In the genomic region with DNA sequence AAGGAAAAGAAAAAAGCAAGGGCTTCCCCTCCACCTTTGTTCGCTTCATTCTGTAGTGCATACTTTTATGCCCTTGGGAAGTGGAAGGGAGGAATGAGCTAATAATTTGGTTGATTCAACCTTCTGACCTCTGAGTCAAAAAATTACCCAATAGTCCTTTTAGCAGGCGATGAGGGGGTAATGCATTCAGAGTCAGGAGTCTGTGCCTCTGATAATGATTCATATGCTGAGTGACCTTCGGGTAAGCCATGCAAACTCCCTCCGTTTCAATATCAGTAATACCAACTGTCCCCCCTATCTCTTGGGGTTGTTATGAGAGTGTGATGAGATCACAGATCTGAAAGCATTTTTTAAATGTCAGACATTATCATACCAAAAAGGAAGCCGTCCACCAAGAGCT, we compare ENCODE assay signal across 9 cellular contexts. TPM values are rescaled to one million over a fixed set of nuclear protein-coding genes. Genes with fewer than 3 reads are reported as not detected.
DNase-seq lines count a peak whose midpoint lies in the region; ATAC-seq, FAIRE-seq and TF ChIP-seq lines count a peak whose summit lies in the region.
"Had no signal": no experiment of that assay in that cellular context is flagged by ENCODE, and none has a peak within 500 bp of the region (broad histone marks: within the 10 kb centered on the region; RNA-seq: fewer than 3 reads in every experiment).

No MANE protein-coding gene starts in this region.

- H3K9me1 ChIP-seq in K562 (ENCODE audit: control insufficient read depth, insufficient read depth, low read length), result peaks cover 2% of the 10 kb centered on the region

- H3K9me3 ChIP-seq in K562 (replicated peaks; ENCODE audit: control insufficient read depth, insufficient read depth, low read depth, low read length) (no peaks in the 10 kb centered on the region), T-helper 17 cell (ENCODE audit: control insufficient read depth, low read length, poor library complexity, severe bottlenecking) (no peaks in the 10 kb centered on the region)

- H4K20me1 ChIP-seq in K562 (replicated peaks; ENCODE audit: control insufficient read depth, insufficient read depth, low read length), result no peaks in the 10 kb centered on the region

- peaks cover 0 to 25% of the 10 kb centered on the region in 2 experiments; a peak in 4 of 5 replicates for H3K4me1 ChIP-seq in K562 (replicated peaks in 1 of 2; ENCODE audit: control insufficient read depth in 2 of 2, insufficient read depth in 2 of 2, low read length in 2 of 2)

- H3K4me2 ChIP-seq in K562 (ENCODE audit: insufficient read depth, low read length), result peak overlapping the region; percentile 31; the same call in 1 of the 2 replicates

- no peaks in the 10 kb centered on the region for H3K36me3 Mint-ChIP-seq in T-helper 17 cell (ENCODE audit: low read depth)
- H3K36me3 Mint-ChIP-seq: activated naive CD4-positive, alpha-beta T cell treated with anti-CD3 and anti-CD28 coated beads, Interleukin-2, amount 50 U/mL, for 24 hours had no signal

- H3K79me2 ChIP-seq in K562 (ENCODE audit: control insufficient read depth, insufficient read depth, low read length), result no peaks in the 10 kb centered on the region

- no peak for TF ChIP-seq POLR2A in K562 (conservative IDR thresholded peaks at IDR 0.05)

- no peak overlapping the region for H3K27ac Mint-ChIP-seq in T-helper 17 cell
- H3K27ac Mint-ChIP-seq: activated naive CD4-positive, alpha-beta T cell treated with anti-CD3 and anti-CD28 coated beads, Interleukin-2, amount 50 U/mL, for 24 hours had no signal

- H3K27ac ChIP-seq in K562 (ENCODE audit: extremely low read depth, low read depth, low read length), result peak overlapping the region; percentile 45; the same call in 2 of the 3 replicates

- H3K4me3 Mint-ChIP-seq in T-helper 17 cell, result no peak overlapping the region
- H3K4me3 Mint-ChIP-seq: activated naive CD4-positive, alpha-beta T cell treated with anti-CD3 and anti-CD28 coated beads, Interleukin-2, amount 50 U/mL, for 24 hours had no signal

- peak; percentile 74 for FAIRE-seq in K562 (lab: Jason Lieb, UNC)

- ATAC-seq in GM19351 (IDR thresholded peaks at IDR 0.05; ENCODE audit: unreplicated experiment) (peak; percentile 95), HG03159 (IDR thresholded peaks at IDR 0.05; ENCODE audit: unreplicated experiment) (peak; percentile 96), K562 (peak; percentile 72), T-helper 17 cell (no peak)

- no peaks in the 10 kb centered on the region for H3K36me3 ChIP-seq in K562 (ENCODE audit: control insufficient read depth, insufficient read depth, low read length)

- H3K4me1 Mint-ChIP-seq in T-helper 17 cell, result peaks cover 4% of the 10 kb centered on the region
- H3K4me1 Mint-ChIP-seq: activated naive CD4-positive, alpha-beta T cell treated with anti-CD3 and anti-CD28 coated beads, Interleukin-2, amount 50 U/mL, for 24 hours had no signal

- in situ Hi-C loops in K562 (cut with MboI), result no loop called here

- no peak for TF ChIP-seq CTCF in K562 (IDR thresholded peaks at IDR 0.05 in 2 of 3, conservative IDR thresholded peaks at IDR 0.05 in 1 of 3; ENCODE audit: insufficient read depth in 2 of 3, low read depth in 1 of 3, low read length in 3 of 3)

- H3K9ac ChIP-seq in K562 (ENCODE audit: insufficient read depth in 1 of 2, low read depth in 2 of 2, low read length in 2 of 2), result 0 out of 4 replicates have a peak overlapping the region, but pooled peaks of 1 of the 2 experiments have one; percentile 30

- H3K27me3 ChIP-seq in K562 (ENCODE audit: control insufficient read depth in 2 of 2, insufficient read depth in 2 of 2, low read length in 2 of 2), result no peaks in the 10 kb centered on the region

- CTCF ChIA-PET in K562 (lab: Yijun Ruan, JAX; ENCODE audit: low intra/inter-chr PET ratio), result no interaction called here

- POLR2A ChIA-PET in K562 (lab: Yijun Ruan, JAX), result interaction anchor here (1.1 to 1.3 kb wide), 2 partner anchors 9 to 11 kb away, joined by 3 to 6 read pairs; no protein-coding TSS in a partner anchor

- peak; percentile 40; the same call in 1 of the 2 replicates for TF ChIP-seq EP300 in K562 (IDR thresholded peaks at IDR 0.05; ENCODE audit: low read length)

- no peak for TF ChIP-seq RAD21 in K562 (CRISPR knock-in tag; conservative IDR thresholded peaks at IDR 0.05 in 1 of 2, IDR thresholded peaks at IDR 0.05 in 1 of 2)

- 4% methylated on average over 4 of the region's 5 CpGs for WGBS in K562 (ENCODE audit: insufficient coverage, low coverage, missing lambda C conversion rate)

- intact Hi-C loops in K562 (cut with micrococcal nuclease), result loop anchor here (5.0 kb wide), 1 partner anchor 83 kb away; no protein-coding TSS in a partner anchor

- DNase-seq in AG08396 (ENCODE audit: low spot score), result peak; percentile 46
- peak; percentile 42 to 64 (median 46) for DNase-seq in K562 (ENCODE audit: extremely low read depth in 1 of 4, low spot score in 3 of 4)
- no peak for DNase-seq in amniotic stem cell (lab: John Stamatoyannopoulos, UW)
- DNase-seq in NCI-H526 (lab: John Stamatoyannopoulos, UW), result no peak
- no peak for DNase-seq in T-helper 17 cell
- DNase-seq in NCI-H2196 treated with DMSO at 0.1 percent for 48 hours (lab: John Stamatoyannopoulos, UW; ENCODE audit: unreplicated experiment), result no peak

- H3K4me3 ChIP-seq in K562, result no peak overlapping the region

- H2AFZ ChIP-seq in K562 (ENCODE audit: low read depth, low read length), result peak overlapping the region; percentile 81

- no peaks in the 10 kb centered on the region for H3K27me3 Mint-ChIP-seq in T-helper 17 cell
- H3K27me3 Mint-ChIP-seq: activated naive CD4-positive, alpha-beta T cell treated with anti-CD3 and anti-CD28 coated beads, Interleukin-2, amount 50 U/mL, for 24 hours had no signal

- BruUV-seq in K562 (replicated peaks; lab: Mats Ljungman, UMichigan), result no TSS peak

TF ChIP-seq in K562, 482 proteins besides CTCF, POLR2A, EP300 and RAD21 (continues in another document):
- TF ChIP-seq ZNF395 (CRISPR knock-in tag; IDR thresholded peaks at IDR 0.05) (no peak), THRB (CRISPR knock-in tag; conservative IDR thresholded peaks at IDR 0.05) (no peak), ZNF41 (CRISPR knock-in tag; conservative IDR thresholded peaks at IDR 0.05) (no peak)
- TF ChIP-seq, protein P1, sequence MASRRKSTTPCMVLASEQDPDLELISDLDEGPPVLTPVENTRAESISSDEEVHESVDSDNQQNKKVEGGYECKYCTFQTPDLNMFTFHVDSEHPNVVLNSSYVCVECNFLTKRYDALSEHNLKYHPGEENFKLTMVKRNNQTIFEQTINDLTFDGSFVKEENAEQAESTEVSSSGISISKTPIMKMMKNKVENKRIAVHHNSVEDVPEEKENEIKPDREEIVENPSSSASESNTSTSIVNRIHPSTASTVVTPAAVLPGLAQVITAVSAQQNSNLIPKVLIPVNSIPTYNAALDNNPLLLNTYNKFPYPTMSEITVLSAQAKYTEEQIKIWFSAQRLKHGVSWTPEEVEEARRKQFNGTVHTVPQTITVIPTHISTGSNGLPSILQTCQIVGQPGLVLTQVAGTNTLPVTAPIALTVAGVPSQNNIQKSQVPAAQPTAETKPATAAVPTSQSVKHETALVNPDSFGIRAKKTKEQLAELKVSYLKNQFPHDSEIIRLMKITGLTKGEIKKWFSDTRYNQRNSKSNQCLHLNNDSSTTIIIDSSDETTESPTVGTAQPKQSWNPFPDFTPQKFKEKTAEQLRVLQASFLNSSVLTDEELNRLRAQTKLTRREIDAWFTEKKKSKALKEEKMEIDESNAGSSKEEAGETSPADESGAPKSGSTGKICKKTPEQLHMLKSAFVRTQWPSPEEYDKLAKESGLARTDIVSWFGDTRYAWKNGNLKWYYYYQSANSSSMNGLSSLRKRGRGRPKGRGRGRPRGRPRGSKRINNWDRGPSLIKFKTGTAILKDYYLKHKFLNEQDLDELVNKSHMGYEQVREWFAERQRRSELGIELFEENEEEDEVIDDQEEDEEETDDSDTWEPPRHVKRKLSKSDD (conservative IDR thresholded peaks at IDR 0.05; ENCODE audit: low read length), result no peak

RNA-seq across cellular contexts. Expression of gene ACSL4, which starts 41.6 kb away (rescaled TPM):
- total RNA-seq in K562 (2011; cell fraction: chromatin; rRNA removed; ENCODE audit: low replicate concordance), result 30.6 and 90.7 TPM in 2 replicates
- 10.5 and 14.9 TPM in 2 replicates for total RNA-seq in K562 (2011; cell fraction: nucleolus; rRNA removed)
- 29.3 and 45.3 TPM in 2 replicates for total RNA-seq in K562 (2011; cell fraction: nucleoplasm; rRNA removed)
- 20.1 and 21.5 TPM in 2 replicates for total RNA-seq in K562 (2014; rRNA removed)
- 32.1 and 35.6 TPM in 2 replicates for total RNA-seq in K562 (2014; rRNA removed; fragmentation: Illumina TruSeq; extraction: Trizol)
- total RNA-seq in K562 (2015; rRNA removed; fragmentation: Illumina TruSeq; extraction: Trizol), result 25.0 and 25.5 TPM in 2 replicates
- 29.0 and 31.2 TPM in 2 replicates for total RNA-seq in K562 (2021)
- 22.2 and 35.1 TPM in 2 replicates for polyA plus RNA-seq in K562 (2011; rRNA removed)
- polyA plus RNA-seq in K562 (2011; cell fraction: cytosol; rRNA removed), result 8.4 and 13.2 TPM in 2 replicates
- polyA plus RNA-seq in K562 (2011; cell fraction: nucleus; rRNA removed), result 16.3 and 17.2 TPM in 2 replicates
- 15.3 and 26.5 TPM in 2 replicates for polyA plus RNA-seq in K562 (2012)
- polyA plus RNA-seq in K562 (2014; fragmentation: Illumina TruSeq; extraction: Trizol), result 22.1 and 27.1 TPM in 2 replicates
- 10 to 100 TPM in 1 of 2 experiments, 1 to 10 TPM in 1; 9.8 to 12.0 TPM for polyA plus RNA-seq in K562 (2014; fragmentation: Nextera tagmentation; extraction: Ambion mirVana)
- polyA plus RNA-seq in K562 (2014; rRNA removed), result 16.6 and 19.6 TPM in 2 replicates
- 56.4 and 81.0 TPM in 2 replicates for polyA minus RNA-seq in K562 (2011; rRNA and poly(A)+ RNA removed)
- 36.9 and 53.8 TPM in 2 replicates for polyA minus RNA-seq in K562 (2011; cell fraction: cytosol; rRNA and poly(A)+ RNA removed)
- 21.0 and 30.0 TPM in 2 replicates for polyA minus RNA-seq in K562 (2011; cell fraction: nucleus; rRNA and poly(A)+ RNA removed)
- 10 to 100 TPM; 13.6 to 19.5 TPM for total RNA-seq in T-helper 17 cell

Comparison
In these comparisons a context has a peak if more than half of its experiments do, and no peak if none do; other contexts are left out.
1. DNase-seq: peak in AG08396 (single experiment) and K562 (4 of 4); none in amniotic stem cell (single experiment), NCI-H526 (0 of 2), T-helper 17 cell (0 of 3) and NCI-H2196 treated with DMSO at 0.1 percent for 48 hours (single experiment).